Comparison of ENCODE assay signal across 8 cellular contexts in genomic region chr18:10453885-10454772, GRCh38. TPM values are rescaled to one million over a fixed set of nuclear protein-coding genes. Genes with fewer than 3 reads are reported as not detected.
A peak's percentile ranks its signal among the peaks of the same experiment; 100 is the strongest.
DNase-seq lines count a peak whose midpoint lies in the region; ATAC-seq and TF ChIP-seq lines count a peak whose summit lies in the region.

Gene APCDD1 (plus strand): TSS chr18:10454635. CDS start chr18:10454982, 347 bp downstream.

- H3K4me3 ChIP-seq in lower lobe of right lung = peak within 1 kb of the TSS; percentile 75

- no peak for TF ChIP-seq CTCF in lower lobe of right lung (IDR thresholded peaks at IDR 0.05)

- H3K27ac ChIP-seq in lower lobe of right lung = peak within 1 kb of the TSS; percentile 88

- H3K27me3 ChIP-seq in lower lobe of right lung (ENCODE audit: low read depth) = peaks cover 4% of the 10 kb centered on the region

- ATAC-seq in lower lobe of right lung = peak; percentile 86 to 92

- H3K36me3 ChIP-seq in lower lobe of right lung = no peaks in the 10 kb centered on the region

- DNase-seq in ELF-1 (ENCODE audit: low read depth, low spot score) (peak; percentile 73), NCI-H345 treated with DMSO at 0.1 percent for 48 hours (lab: John Stamatoyannopoulos, UW; ENCODE audit: unreplicated experiment) (peak; percentile 16), dermis blood vessel endothelial cell (peak; percentile 17), lower lobe of right lung (peak; percentile 80), superior temporal gyrus (ENCODE audit: extremely low spot score) (peak; percentile 71), OCI-M2 (lab: John Stamatoyannopoulos, UW; ENCODE audit: unreplicated experiment) (no peak), GM19238 (ENCODE audit: insufficient read length, low spot score) (no peak)
- no peak for DNase-seq in activated CD4-positive, alpha-beta T cell treated with anti-CD3 and anti-CD28 coated beads, Interleukin-2, amount 50 U/mL, for 48 hours

- no peaks in the 10 kb centered on the region for H3K9me3 ChIP-seq in lower lobe of right lung

- intact Hi-C loops in lower lobe of right lung (cut with DNase I) = no loop called here

- H3K4me1 ChIP-seq in lower lobe of right lung = peaks cover 15% of the 10 kb centered on the region

RNA-seq across cellular contexts. Expression of gene APCDD1, which starts in this region (rescaled TPM):
- total RNA-seq in dermis blood vessel endothelial cell (0.14 and 0.34 TPM in 2 replicates), lower lobe of right lung (33.4 TPM)

Comparison
In these comparisons a context has a peak if more than half of its experiments do, and no peak if none do; other contexts are left out.
1. RNA of gene APCDD1 (total RNA-seq): 33.4 TPM in lower lobe of right lung (single experiment); 0.14 to 0.34 TPM in dermis blood vessel endothelial cell; every median in the first group is over 10 times any median in the second.
2. Peak in DNase-seq in dermis blood vessel endothelial cell; RNA of the gene not detected or under 1 TPM.
3. DNase-seq: peak in ELF-1 (single experiment), NCI-H345 treated with DMSO at 0.1 percent for 48 hours (single experiment), lower lobe of right lung (single experiment) and superior temporal gyrus (single experiment); none in activated CD4-positive, alpha-beta T cell treated with anti-CD3 and anti-CD28 coated beads, Interleukin-2, amount 50 U/mL, for 48 hours (0 of 2), OCI-M2 (single experiment) and GM19238 (single experiment).